ENCODE assay signal across 16 cellular contexts in the genomic region with DNA sequence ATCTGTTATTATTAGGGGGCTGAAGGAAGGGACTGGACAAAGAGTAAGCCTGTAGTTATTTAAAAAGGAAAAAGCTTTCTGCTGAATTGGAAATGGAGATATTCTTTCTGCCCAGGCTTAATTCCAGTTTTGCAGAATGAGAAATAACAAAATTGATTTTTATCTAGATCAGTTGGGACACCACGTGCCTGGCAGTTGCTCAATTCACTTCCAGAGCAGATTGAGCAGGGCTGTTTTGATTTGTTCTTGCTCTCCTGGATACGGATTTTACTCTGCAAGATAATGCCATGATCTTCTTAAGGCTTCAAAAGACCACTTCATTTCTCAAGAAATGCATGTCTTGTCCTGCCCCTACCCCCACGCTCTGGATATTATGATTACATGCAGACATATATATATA.
A peak's percentile ranks its signal among the peaks of the same experiment; 100 is the strongest.
DNase-seq lines count a peak whose midpoint lies in the region; ATAC-seq and TF ChIP-seq lines count a peak whose summit lies in the region.
"Had no signal": no experiment of that assay in that cellular context is flagged by ENCODE, and none has a peak within 500 bp of the region (broad histone marks: within the 10 kb centered on the region; RNA-seq: fewer than 3 reads in every experiment).

No MANE protein-coding gene starts in this region.

- H3K4me1 Mint-ChIP-seq in nephron progenitor cell, result no peaks in the 10 kb centered on the region
- H3K4me1 Mint-ChIP-seq: CD14-positive monocyte; CD4-positive, alpha-beta memory T cell; IgD-negative memory B cell had no signal

- H3K27ac Mint-ChIP-seq in nephron progenitor cell, result peak overlapping the region; percentile 33
- H3K27ac Mint-ChIP-seq: CD4-positive, alpha-beta memory T cell; IgD-negative memory B cell had no signal

- in situ Hi-C loops in brain microvascular endothelial cell (cut with HindIII; ENCODE audit: low pct_ligation_motif_present, low sequenced_read_pairs), result no loop called here

- H3K9me3 Mint-ChIP-seq in nephron progenitor cell, result no peaks in the 10 kb centered on the region
- H3K9me3 Mint-ChIP-seq: IgD-negative memory B cell had no signal

- H3K27me3 Mint-ChIP-seq in nephron progenitor cell (ENCODE audit: low read depth, poor library complexity), result peaks cover 19% of the 10 kb centered on the region
- H3K27me3 Mint-ChIP-seq: CD4-positive, alpha-beta memory T cell; IgD-negative memory B cell had no signal

- no peaks in the 10 kb centered on the region for H3K36me3 ChIP-seq in brain microvascular endothelial cell (replicated peaks)
- H3K36me3 ChIP-seq: BE2C, HAP-1 had no signal

- no peaks in the 10 kb centered on the region for H3K36me3 Mint-ChIP-seq in nephron progenitor cell (ENCODE audit: low read depth)
- H3K36me3 Mint-ChIP-seq: CD14-positive monocyte; CD4-positive, alpha-beta memory T cell; IgD-negative memory B cell had no signal

- TF ChIP-seq CTCF in C4-2B (conservative IDR thresholded peaks at IDR 0.05), result no peak
- no peak for TF ChIP-seq CTCF in VCaP (conservative IDR thresholded peaks at IDR 0.05)
- TF ChIP-seq CTCF in nephron progenitor cell (IDR thresholded peaks at IDR 0.05), result no peak
- TF ChIP-seq CTCF in brain microvascular endothelial cell (IDR thresholded peaks at IDR 0.05; ENCODE audit: low read depth, low read length, missing control alignments), result no peak

- no peak overlapping the region for H3K4me3 ChIP-seq in brain microvascular endothelial cell (ENCODE audit: low read depth, low read length)
- H3K4me3 ChIP-seq: HAP-1 had no signal

- DNase-seq in nephron progenitor cell (no peak), ureter (ENCODE audit: low spot score) (peak; percentile 51), brain microvascular endothelial cell (no peak)
- DNase-seq in activated CD4-positive, alpha-beta T cell treated with anti-CD3 and anti-CD28 coated beads, Interleukin-2, amount 50 U/mL, for 48 hours, result no peak
- DNase-seq: BE2C; CD4-positive, alpha-beta memory T cell; DMS153; DMS79; GF-D8 had no signal

- H3K27me3 ChIP-seq in brain microvascular endothelial cell (replicated peaks), result no peaks in the 10 kb centered on the region
- H3K27me3 ChIP-seq: BE2C had no signal

- H3K27ac ChIP-seq in C4-2B (peak overlapping the region; percentile 50), VCaP (peak overlapping the region; percentile 70), brain microvascular endothelial cell (no peak overlapping the region)

- no peak overlapping the region for H3K4me3 Mint-ChIP-seq in nephron progenitor cell
- H3K4me3 Mint-ChIP-seq: CD14-positive monocyte; CD4-positive, alpha-beta memory T cell; IgD-negative memory B cell had no signal

- ATAC-seq in GM21447 (IDR thresholded peaks at IDR 0.05; ENCODE audit: unreplicated experiment), result no peak
- ATAC-seq: HepG2 had no signal
